Comparison of ENCODE assay signal across 18 cellular contexts in the genomic region with DNA sequence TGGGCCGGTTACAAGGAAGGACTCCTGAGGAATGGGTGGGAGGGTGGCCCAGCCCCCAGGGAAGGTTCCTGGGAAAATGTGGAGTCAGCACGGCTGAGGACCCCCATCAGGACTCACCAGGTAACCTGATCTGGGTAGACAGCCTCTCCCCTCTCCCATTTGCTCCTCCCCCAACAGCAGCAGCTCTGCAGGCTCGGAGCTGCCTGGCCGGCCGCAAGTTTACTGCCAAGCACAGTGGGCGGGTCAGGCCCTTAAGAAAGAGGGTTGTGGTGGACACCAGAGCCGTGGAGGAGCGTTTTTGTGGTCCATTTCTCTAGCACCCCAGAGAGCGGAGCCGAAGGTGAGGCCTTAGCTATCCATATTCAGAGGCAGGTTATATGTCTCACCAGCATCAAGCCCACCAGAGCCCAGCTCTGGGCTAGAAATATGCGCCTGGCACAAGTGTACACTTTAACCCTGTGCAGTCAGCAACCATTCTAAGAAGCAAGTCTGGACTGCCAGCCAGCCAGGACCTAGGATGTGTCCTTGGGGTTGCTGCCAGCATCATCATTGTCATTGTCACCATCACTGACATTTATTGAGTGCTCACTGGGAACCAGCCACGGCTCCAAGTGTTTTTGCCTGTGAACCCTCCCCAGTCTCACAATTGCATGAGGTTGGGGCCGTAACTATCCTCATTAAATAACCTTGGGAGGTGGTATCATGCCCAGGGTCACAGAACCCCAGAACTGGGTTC.
DNase-seq lines count a peak whose midpoint lies in the region; ATAC-seq and TF ChIP-seq lines count a peak whose summit lies in the region.
"Had no signal": no experiment of that assay in that cellular context is flagged by ENCODE, and none has a peak within 500 bp of the region (broad histone marks: within the 10 kb centered on the region; RNA-seq: fewer than 3 reads in every experiment).

No MANE protein-coding gene starts in this region.

- H3K4me3 ChIP-seq in mesenchymal stem cell (ENCODE audit: insufficient read depth in 1 of 2, low read depth in 1 of 2, low read length in 2 of 2) (no peak overlapping the region), upper lobe of right lung (no peak overlapping the region)
- H3K4me3 ChIP-seq: Peyer's patch had no signal

- H3K9ac ChIP-seq in mesenchymal stem cell (ENCODE audit: low read length) = no peak overlapping the region

- no peak for TF ChIP-seq CTCF in chondrocyte (IDR thresholded peaks at IDR 0.05)
- TF ChIP-seq CTCF in upper lobe of right lung (IDR thresholded peaks at IDR 0.05) = no peak

- H3K27ac ChIP-seq in mesenchymal stem cell (ENCODE audit: low read length, poor library complexity, severe bottlenecking) (no peak overlapping the region), upper lobe of right lung (no peak overlapping the region)
- H3K27ac ChIP-seq: 22Rv1, Peyer's patch had no signal

- 61% methylated on average over 13 of the region's 13 CpGs for WGBS in mesenchymal stem cell

- peaks cover 4% of the 10 kb centered on the region for H3K36me3 Mint-ChIP-seq in chondrocyte (ENCODE audit: low read depth)
- H3K36me3 Mint-ChIP-seq: CD8-positive, alpha-beta T cell had no signal

- H2BK120ac ChIP-seq in mesenchymal stem cell (ENCODE audit: low read depth, low read length) = peak overlapping the region; percentile 39

- no peak overlapping the region for H3K4me3 Mint-ChIP-seq in chondrocyte (ENCODE audit: unreplicated experiment)
- H3K4me3 Mint-ChIP-seq: CD8-positive, alpha-beta T cell had no signal

- no peak overlapping the region for H3K4me2 ChIP-seq in mesenchymal stem cell (ENCODE audit: low read length, poor library complexity, severe bottlenecking)

- no peak overlapping the region for H4K91ac ChIP-seq in mesenchymal stem cell (ENCODE audit: low read length)

- H3K9me3 Mint-ChIP-seq in chondrocyte (ENCODE audit: low read depth) = no peaks in the 10 kb centered on the region
- H3K9me3 Mint-ChIP-seq: CD8-positive, alpha-beta T cell had no signal

- no peak overlapping the region for H2BK5ac ChIP-seq in mesenchymal stem cell (ENCODE audit: low read depth, low read length, poor library complexity, severe bottlenecking)

- no peaks in the 10 kb centered on the region for H3K4me1 Mint-ChIP-seq in chondrocyte (ENCODE audit: low read depth)

- no peak overlapping the region for H3K23ac ChIP-seq in mesenchymal stem cell (ENCODE audit: low read length in 2 of 2)

- no peak overlapping the region for H4K8ac ChIP-seq in mesenchymal stem cell (ENCODE audit: low read length)

- H3K4me1 ChIP-seq in mesenchymal stem cell (ENCODE audit: control insufficient read depth, insufficient read depth, low read depth, low read length) (peaks cover 3% of the 10 kb centered on the region), upper lobe of right lung (no peaks in the 10 kb centered on the region)
- H3K4me1 ChIP-seq: Peyer's patch had no signal

- peaks cover 1% of the 10 kb centered on the region for H3K79me1 ChIP-seq in mesenchymal stem cell (replicated peaks; ENCODE audit: low read length, poor library complexity, severe bottlenecking)

- H2AK5ac ChIP-seq in mesenchymal stem cell (ENCODE audit: low read length, severe bottlenecking) = no peak overlapping the region

- peaks cover 2% of the 10 kb centered on the region for H3K27me3 Mint-ChIP-seq in chondrocyte (ENCODE audit: low read depth)

- intact Hi-C loops in upper lobe of right lung (cut with DNase I) = no loop called here

- no peaks in the 10 kb centered on the region for H3K9me3 ChIP-seq in mesenchymal stem cell (ENCODE audit: control insufficient read depth, low read length)
- H3K9me3 ChIP-seq in upper lobe of right lung = no peaks in the 10 kb centered on the region
- H3K9me3 ChIP-seq: Peyer's patch had no signal

- H2BK12ac ChIP-seq in mesenchymal stem cell (ENCODE audit: low read length in 2 of 2) = no peak overlapping the region

- no peaks in the 10 kb centered on the region for H3K27me3 ChIP-seq in mesenchymal stem cell (ENCODE audit: control insufficient read depth in 1 of 2, insufficient read depth in 1 of 2, low read length in 2 of 2)
- H3K27me3 ChIP-seq in upper lobe of right lung = no peaks in the 10 kb centered on the region
- H3K27me3 ChIP-seq: Peyer's patch had no signal

- H3K14ac ChIP-seq in mesenchymal stem cell (ENCODE audit: low read length in 2 of 2) = no peak overlapping the region

- no peak overlapping the region for H2AFZ ChIP-seq in mesenchymal stem cell (ENCODE audit: low read depth, low read length)

- H3K36me3 ChIP-seq in mesenchymal stem cell (ENCODE audit: control insufficient read depth in 1 of 2, insufficient read depth in 2 of 2, low read depth in 1 of 2, low read length in 2 of 2) (peaks cover 0 to 8% of the 10 kb centered on the region in 2 experiments), upper lobe of right lung (no peaks in the 10 kb centered on the region)
- H3K36me3 ChIP-seq: Peyer's patch had no signal

- no peak overlapping the region for H3K27ac Mint-ChIP-seq in chondrocyte (ENCODE audit: unreplicated experiment)
- H3K27ac Mint-ChIP-seq: CD8-positive, alpha-beta T cell had no signal

- DNase-seq in NCI-H510A treated with DMSO at 0.1 percent for 48 hours (lab: John Stamatoyannopoulos, UW) = peak; percentile 13
- DNase-seq in NCI-H510A (lab: John Stamatoyannopoulos, UW) = no peak
- peak; percentile 67 for DNase-seq in chondrocyte (ENCODE audit: low spot score)
- no peak for DNase-seq in mesenchymal stem cell
- DNase-seq in upper lobe of right lung = no peak
- DNase-seq: CD8-positive, alpha-beta T cell; KG1; NCI-H1092; NCI-H1694; NCI-H446; NCI-H774; Peyer's patch; SHP77 treated with DMSO at 0.1 percent for 48 hours had no signal

- peak; percentile 30 for ATAC-seq in upper lobe of right lung
- ATAC-seq in HG02981 (IDR thresholded peaks at IDR 0.05; ENCODE audit: unreplicated experiment) = no peak
- no peak for ATAC-seq in HG02623 (IDR thresholded peaks at IDR 0.05; ENCODE audit: unreplicated experiment)
- ATAC-seq in GM21576 (IDR thresholded peaks at IDR 0.05; ENCODE audit: unreplicated experiment) = no peak
- ATAC-seq: CD8-positive, alpha-beta T cell; HCT116 had no signal

- no peak overlapping the region for H3K4ac ChIP-seq in mesenchymal stem cell (ENCODE audit: low read depth in 1 of 2, low read length in 2 of 2)

- no peak overlapping the region for H3K18ac ChIP-seq in mesenchymal stem cell (ENCODE audit: low read depth in 1 of 2, low read length in 2 of 2)

- H2BK15ac ChIP-seq in mesenchymal stem cell (ENCODE audit: low read depth, poor library complexity, severe bottlenecking) = no peak overlapping the region

Comparison
In these comparisons a context has a peak if more than half of its experiments do, and no peak if none do; other contexts are left out.
1. DNase-seq: peak in NCI-H510A treated with DMSO at 0.1 percent for 48 hours (single experiment) and chondrocyte (single experiment); none in NCI-H510A (single experiment), mesenchymal stem cell (single experiment) and upper lobe of right lung (single experiment).